In genomic region chr11:12088531-12088930, GRCh38 we compare ENCODE assay signal across 10 cellular contexts. TPM values are rescaled to one million over a fixed set of nuclear protein-coding genes. Genes with fewer than 3 reads are reported as not detected.
DNase-seq lines count a peak whose midpoint lies in the region; ATAC-seq, FAIRE-seq and TF ChIP-seq lines count a peak whose summit lies in the region.
"Had no signal": no experiment of that assay in that cellular context is flagged by ENCODE, and none has a peak within 500 bp of the region (broad histone marks: within the 10 kb centered on the region; RNA-seq: fewer than 3 reads in every experiment).

No MANE protein-coding gene starts in this region.

- peak overlapping the region; percentile 65; the same call in 1 of the 2 replicates for H2BK15ac ChIP-seq in H1 (ENCODE audit: low read length)

- H3K27me3 ChIP-seq in Panc1 (ENCODE audit: control insufficient read depth, insufficient read depth, low read length) (no peaks in the 10 kb centered on the region), H1 (replicated peaks in 1 of 4; ENCODE audit: control insufficient read depth in 3 of 4, extremely low read depth in 1 of 4, insufficient read depth in 3 of 4, low read length in 3 of 4) (no peaks in the 10 kb centered on the region)

- no peak overlapping the region for H2BK5ac ChIP-seq in H1 (ENCODE audit: low read depth, low read length)

- H3K23me2 ChIP-seq in H1 (ENCODE audit: low read depth, low read length) = no peaks in the 10 kb centered on the region

- H3K4me2 ChIP-seq in H1 (ENCODE audit: insufficient read depth in 1 of 2, low read depth in 2 of 2, low read length in 2 of 2) = no peak overlapping the region

- no peaks in the 10 kb centered on the region for H3K36me3 ChIP-seq in Panc1 (ENCODE audit: control insufficient read depth, insufficient read depth, low read length)
- H3K36me3 ChIP-seq in H1 (ENCODE audit: control insufficient read depth in 2 of 4, insufficient read depth in 4 of 4, low read length in 3 of 4) = no peaks in the 10 kb centered on the region

- H3K9me3 Mint-ChIP-seq in CD14-positive monocyte (peaks cover 0 to 5% (median 0%) of the 10 kb centered on the region in 7 donors), osteocyte (ENCODE audit: unreplicated experiment) (no peaks in the 10 kb centered on the region)

- no peak overlapping the region for H2BK120ac ChIP-seq in H1 (replicated peaks; ENCODE audit: low read depth, low read length)

- no TSS peak for BruUV-seq in Panc1 (replicated peaks; lab: Mats Ljungman, UMichigan)

- no peak overlapping the region for H2AK5ac ChIP-seq in H1 (ENCODE audit: low read depth, low read length)

- H3K4ac ChIP-seq in H1 (replicated peaks; ENCODE audit: insufficient read length, low read depth, low read length) = no peak overlapping the region

- H2BK12ac ChIP-seq in H1 (ENCODE audit: low read depth, low read length) = no peak overlapping the region

- TF ChIP-seq EP300 in H1 (IDR thresholded peaks at IDR 0.05; ENCODE audit: borderline replicate concordance in 1 of 2, low read depth in 2 of 2, low read length in 2 of 2) = no peak

- no peaks in the 10 kb centered on the region for H3K79me1 ChIP-seq in H1 (ENCODE audit: low read depth, low read length)

- POLR2A ChIA-PET in Panc1 (lab: Charles Lee) (no interaction called here), H1 (lab: Charles Lee; ENCODE audit: partially characterized antibody) (interaction anchor here (1.2 kb wide), 1 partner anchor 15 kb away, joined by 3 read pairs; no protein-coding TSS in a partner anchor)

- no peaks in the 10 kb centered on the region for H3K79me2 ChIP-seq in H1 (ENCODE audit: control insufficient read depth in 1 of 2, insufficient read depth in 2 of 2, low read length in 2 of 2)

- 96% methylated on average over 8 of the region's 9 CpGs; no CpG with 5 or more reads in 1 of the 2 experiments for WGBS in H1 (ENCODE audit: extremely low coverage in 1 of 2, insufficient coverage in 1 of 2, insufficient read length in 1 of 2, insufficient replicate concordance in 2 of 2, low coverage in 1 of 2, low lambda C conversion rate in 2 of 2, missing lambda C conversion rate in 1 of 2), 2 experiments

- no peak overlapping the region for H3K18ac ChIP-seq in H1 (ENCODE audit: extremely low read depth, low read length)

- TF ChIP-seq RAD21 in H1 (IDR thresholded peaks at IDR 0.05 in 1 of 2, conservative IDR thresholded peaks at IDR 0.05 in 1 of 2; ENCODE audit: low read depth in 2 of 2, low read length in 2 of 2) = no peak

- H4K91ac ChIP-seq in H1 (replicated peaks; ENCODE audit: insufficient read length, low read length) = no peak overlapping the region

- H3K27me3 Mint-ChIP-seq in CD14-positive monocyte (ENCODE audit: low read depth in 3 of 3) (peaks cover 0 to 11% (median 1%) of the 10 kb centered on the region in 3 donors), osteocyte (ENCODE audit: unreplicated experiment) (no peaks in the 10 kb centered on the region)

- no peak for TF ChIP-seq POLR2A in H1 (IDR thresholded peaks at IDR 0.05; ENCODE audit: control extremely low read depth in 1 of 2, low read depth in 2 of 2, low read length in 2 of 2)

- peak overlapping the region; percentile 67 for H3K27ac ChIP-seq in Panc1 (ENCODE audit: low read length)
- no peak overlapping the region for H3K27ac ChIP-seq in H1 (ENCODE audit: low read depth, low read length)

- peaks cover 51% of the 10 kb centered on the region for H3K4me1 ChIP-seq in Panc1 (ENCODE audit: control insufficient read depth, insufficient read depth, low read length)
- H3K4me1 ChIP-seq in H1 (replicated peaks in 1 of 4; ENCODE audit: control insufficient read depth in 3 of 4, insufficient read depth in 4 of 4, low read length in 3 of 4) = peaks cover 3 to 14% (median 10%) of the 10 kb centered on the region in 4 experiments

- H3K9me3 ChIP-seq in Panc1 (ENCODE audit: control insufficient read depth, insufficient read depth, low read depth, low read length) = no peaks in the 10 kb centered on the region; the same call in 1 of the 2 replicates
- H3K9me3 ChIP-seq in H1 (ENCODE audit: insufficient read depth in 2 of 2, low read depth in 1 of 2, low read length in 1 of 2) = no peaks in the 10 kb centered on the region

- H3K4me3 Mint-ChIP-seq in CD14-positive monocyte (no peak overlapping the region), osteocyte (ENCODE audit: unreplicated experiment) (no peak overlapping the region)

- ATAC-seq in Panc1 = no peak

- DNase-seq in CD14-positive monocyte (ENCODE audit: low spot score) (no peak), Panc1 (ENCODE audit: low read depth, low spot score) (no peak), H1 (ENCODE audit: low read depth in 1 of 2, low spot score in 2 of 2) (no peak), osteocyte (ENCODE audit: extremely low spot score, unreplicated experiment) (no peak), KBM-7 (no peak), RPMI8226 (no peak), DMS153 treated with DMSO at 0.1 percent for 48 hours (lab: John Stamatoyannopoulos, UW; ENCODE audit: unreplicated experiment) (no peak), NCI-H2196 treated with DMSO at 0.1 percent for 48 hours (lab: John Stamatoyannopoulos, UW; ENCODE audit: unreplicated experiment) (no peak)
- DNase-seq: GOT3, NCI-H1694 had no signal

- TF ChIP-seq CTCF in CD14-positive monocyte (IDR thresholded peaks at IDR 0.05) (no peak), Panc1 (IDR thresholded peaks at IDR 0.05) (no peak), H1 (IDR thresholded peaks at IDR 0.05; ENCODE audit: control extremely low read depth in 1 of 3, insufficient read depth in 1 of 3, low read depth in 1 of 3, low read length in 3 of 3) (no peak), osteocyte (IDR thresholded peaks at IDR 0.05) (no peak)

- peaks cover 0 to 6% of the 10 kb centered on the region in 2 donors for H3K36me3 Mint-ChIP-seq in CD14-positive monocyte
- no peaks in the 10 kb centered on the region for H3K36me3 Mint-ChIP-seq in osteocyte (ENCODE audit: unreplicated experiment)

- H2BK20ac ChIP-seq in H1 (ENCODE audit: low read length) = no peak overlapping the region

- in situ Hi-C loops in Panc1 (cut with HindIII; ENCODE audit: low pct_unique_long_range_greater_than_20kb, low sequenced_read_pairs) = no loop called here
- in situ Hi-C loops in KBM-7 (cut with MboI; ENCODE audit: low pct_unique_long_range_greater_than_20kb, low sequenced_read_pairs) = no loop called here

- no peak overlapping the region for H3K14ac ChIP-seq in H1 (ENCODE audit: insufficient read length)

- H3K4me1 Mint-ChIP-seq in CD14-positive monocyte (peaks cover 78% of the 10 kb centered on the region), osteocyte (ENCODE audit: unreplicated experiment) (peaks cover 81% of the 10 kb centered on the region)

- H3K23ac ChIP-seq in H1 (ENCODE audit: insufficient read length) = no peak overlapping the region

- H3K56ac ChIP-seq in H1 (replicated peaks; ENCODE audit: insufficient read length, low read depth, low read length) = no peak overlapping the region

- no peak for FAIRE-seq in H1 (lab: Jason Lieb, UNC)

- H4K8ac ChIP-seq in H1 (ENCODE audit: extremely low read depth, insufficient read depth, low read length) = no peak overlapping the region

- intact Hi-C loops in CD14-positive monocyte (cut with micrococcal nuclease) = no loop called here
- intact Hi-C loops in Panc1 (cut with micrococcal nuclease; ENCODE audit: unreplicated experiment) = no loop called here

- H3K9ac ChIP-seq in H1 (replicated peaks in 1 of 4; ENCODE audit: extremely low read depth in 1 of 4, low read depth in 3 of 4, low read length in 3 of 4) = no peak overlapping the region

- H2AFZ ChIP-seq in H1 (ENCODE audit: low read length) = no peak overlapping the region

- H3K27ac Mint-ChIP-seq in CD14-positive monocyte (peak overlapping the region; percentile 54 to 95 (median 87)), osteocyte (ENCODE audit: unreplicated experiment) (peak overlapping the region; percentile 64)

- H3K4me3 ChIP-seq in Panc1 (ENCODE audit: low read depth in 2 of 2, low read length in 2 of 2) (no peak overlapping the region), H1 (ENCODE audit: extremely low read depth in 1 of 4, insufficient read depth in 2 of 4, low read depth in 3 of 4, low read length in 4 of 4) (no peak overlapping the region)

- CTCF ChIA-PET in Panc1 (lab: Charles Lee) = interaction anchor here (0.6 to 2.5 kb wide), 5 partner anchors 22 to 703 kb away, joined by 3 to 12 read pairs (median 4); no protein-coding TSS in a partner anchor
- CTCF ChIA-PET in H1 (lab: Charles Lee; ENCODE audit: partially characterized antibody) = interaction anchor here (0.6 to 7.0 kb wide), 15 partner anchors 10 to 200 kb away, joined by 3 to 37 read pairs (median 6); no protein-coding TSS in a partner anchor

- no peak overlapping the region for H4K5ac ChIP-seq in H1 (ENCODE audit: insufficient read length, low read depth, low read length)

- no peaks in the 10 kb centered on the region for H4K20me1 ChIP-seq in H1 (replicated peaks in 1 of 2; ENCODE audit: control insufficient read depth in 1 of 2, insufficient read depth in 2 of 2, low read length in 2 of 2)

TF ChIP-seq in H1, 55 proteins besides CTCF, POLR2A, EP300 and RAD21:
- TF ChIP-seq KDM1A (IDR thresholded peaks at IDR 0.05; ENCODE audit: borderline replicate concordance, low read length) (no peak), BACH1 (IDR thresholded peaks at IDR 0.05; ENCODE audit: low read length) (no peak), SAP30 (IDR thresholded peaks at IDR 0.05; ENCODE audit: insufficient read depth, insufficient replicate concordance, low read length) (no peak), FOSL1 (IDR thresholded peaks at IDR 0.05; ENCODE audit: insufficient read depth, low read depth, low read length) (no peak), RBBP5 (IDR thresholded peaks at IDR 0.05; ENCODE audit: borderline replicate concordance, low read depth, low read length) (no peak)
TF ChIP-seq in H1: peak in this region for 0.

RNA-seq across cellular contexts. Expression of gene MICAL2, which starts 21.9 kb away (rescaled TPM):
- polyA plus RNA-seq in CD14-positive monocyte (10 to 100 TPM; 39.8 to 72.5 TPM), H1 (2011; rRNA removed) (1.3 and 1.6 TPM in 2 replicates)
- total RNA-seq in Panc1 (2021; ENCODE audit: unreplicated experiment) (199 TPM), osteocyte (19.5 and 20.8 TPM in 2 replicates)
- 183 TPM for polyA plus RNA-seq in Panc1 (2012; ENCODE audit: insufficient read length)
- 4.1 and 4.2 TPM in 2 replicates for total RNA-seq in H1 (2021; fragmentation: NEBNext Ultra II Directional; extraction: Animal tissue kit (Norgen Biotek cat#: 25700))
- 1.7 TPM for polyA plus RNA-seq in H1 (2011; cell fraction: cytosol; rRNA removed)
- polyA plus RNA-seq in H1 (2011; cell fraction: nucleus; rRNA removed) = 3.0 TPM
- polyA plus RNA-seq in H1 (2012, experiment 1 of 2) = 1.4 to 2.5 TPM (median 1.6 TPM) in 4 replicates
- polyA plus RNA-seq in H1 (2012, experiment 2 of 2) = 5.1 TPM
- polyA plus RNA-seq in H1 (2013, experiment 1 of 2) = 0.67 TPM
- 0.79 TPM for polyA plus RNA-seq in H1 (2013, experiment 2 of 2)
- polyA minus RNA-seq in H1 (2011; rRNA and poly(A)+ RNA removed) = 3.9 and 4.4 TPM in 2 replicates
- polyA minus RNA-seq in H1 (2011; cell fraction: cytosol; rRNA and poly(A)+ RNA removed) = 3.2 TPM
- 6.5 TPM for polyA minus RNA-seq in H1 (2011; cell fraction: nucleus; rRNA and poly(A)+ RNA removed)
